ENCODE assay signal across 8 cellular contexts in the genomic region with DNA sequence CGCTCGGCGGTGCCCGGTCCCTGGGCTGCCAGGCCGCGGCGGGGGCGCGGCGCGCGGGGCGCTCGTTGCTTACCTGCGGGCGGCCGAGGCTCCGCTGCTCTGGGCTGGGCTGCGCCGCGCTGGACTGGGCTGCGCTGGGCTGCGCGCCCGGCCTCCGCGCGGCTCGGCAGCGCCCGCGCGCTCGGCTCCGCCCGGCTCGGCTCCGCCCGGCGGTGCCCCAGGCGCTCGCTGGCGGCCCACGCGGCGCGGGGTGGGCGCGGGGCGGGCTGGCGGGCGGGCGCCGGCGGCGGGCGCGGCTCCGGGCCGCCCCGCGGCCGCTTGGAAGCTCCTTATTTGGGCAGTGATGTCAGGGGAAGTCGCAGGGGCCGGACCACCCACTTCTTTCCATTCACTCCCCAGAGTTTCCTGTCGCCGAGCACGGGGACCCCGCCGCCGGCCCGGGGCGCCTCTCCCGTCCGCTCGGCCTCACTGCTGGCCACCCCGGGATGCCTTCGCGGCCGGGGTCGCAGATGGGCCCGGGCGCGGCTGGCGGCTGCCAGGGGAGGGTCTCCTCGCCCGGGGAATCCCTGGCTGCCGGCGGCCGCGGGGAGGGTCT.
DNase-seq lines count a peak whose midpoint lies in the region; ATAC-seq and TF ChIP-seq lines count a peak whose summit lies in the region.

No MANE protein-coding gene starts in this region.

- H3K4me1 ChIP-seq in skeletal muscle satellite cell (ENCODE audit: control insufficient read depth, insufficient read depth, low read length), result peaks cover 27% of the 10 kb centered on the region

- H3K27me3 ChIP-seq in skeletal muscle satellite cell (ENCODE audit: control insufficient read depth, insufficient read depth, low read length), result no peaks in the 10 kb centered on the region

- H3K27ac ChIP-seq in C4-2B, result peak overlapping the region; percentile 25; the same call in 1 of the 2 replicates

- no peaks in the 10 kb centered on the region for H3K36me3 ChIP-seq in skeletal muscle satellite cell (ENCODE audit: insufficient read depth, low read length)

- H3K4me3 ChIP-seq in skeletal muscle satellite cell (ENCODE audit: low read length), result peak overlapping the region; percentile 73

- peak overlapping the region; percentile 90 for H3K4me2 ChIP-seq in skeletal muscle satellite cell (ENCODE audit: low read length)

- DNase-seq in T-helper 1 cell (peak; percentile 60 to 81 (median 63)), amygdala (lab: John Stamatoyannopoulos, UW) (peak in 38 of 56 donors; percentile 18 to 74 (median 48)), hypothalamus (lab: John Stamatoyannopoulos, UW) (peak in 42 of 51 donors; percentile 21 to 75 (median 54)), NCI-H510A (lab: John Stamatoyannopoulos, UW) (no peak)

- ATAC-seq in GM19324 (IDR thresholded peaks at IDR 0.05; ENCODE audit: low FRiP score, unreplicated experiment) (peak; percentile 48), HG03520 (IDR thresholded peaks at IDR 0.05; ENCODE audit: unreplicated experiment) (peak; percentile 51)

- H3K9me3 ChIP-seq in skeletal muscle satellite cell (replicated peaks; ENCODE audit: low read length), result no peaks in the 10 kb centered on the region

- H3K9ac ChIP-seq in skeletal muscle satellite cell (ENCODE audit: low read depth, low read length), result peak overlapping the region; percentile 83

- TF ChIP-seq CTCF in C4-2B (conservative IDR thresholded peaks at IDR 0.05), result no peak
